In the genomic region with DNA sequence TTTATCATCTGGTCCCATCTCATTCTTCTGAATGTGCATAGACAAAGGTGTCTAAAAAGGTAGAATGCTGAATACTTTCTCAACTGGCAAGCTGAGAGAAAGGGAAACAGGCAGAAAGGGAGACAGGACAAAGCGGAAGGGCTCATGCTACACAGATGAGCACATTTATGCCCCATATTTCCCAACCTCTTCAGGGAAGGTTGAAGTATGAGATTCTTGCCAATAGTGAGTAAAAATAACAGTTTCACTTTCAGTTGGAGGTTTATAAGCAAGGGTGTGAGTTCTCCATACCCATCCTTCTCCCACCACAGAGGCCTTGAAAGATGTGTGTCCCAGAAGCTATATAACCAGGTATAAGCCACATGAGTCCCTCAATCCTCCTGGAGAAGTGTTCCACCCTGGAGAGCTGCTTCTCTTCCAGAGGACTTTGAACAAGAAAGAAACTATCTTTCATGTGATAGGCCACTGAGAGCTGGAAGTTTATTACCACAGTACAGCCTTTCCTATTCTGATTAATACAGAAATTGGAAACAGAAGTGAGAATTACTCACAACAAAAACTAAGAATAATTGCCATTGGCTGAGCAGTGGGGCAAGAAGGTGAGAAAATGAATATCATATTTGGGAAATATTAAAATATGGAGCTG, we compare ENCODE assay signal across 13 cellular contexts.
A peak's percentile ranks its signal among the peaks of the same experiment; 100 is the strongest.
DNase-seq lines count a peak whose midpoint lies in the region; ATAC-seq, FAIRE-seq and TF ChIP-seq lines count a peak whose summit lies in the region.
"Had no signal": no experiment of that assay in that cellular context is flagged by ENCODE, and none has a peak within 500 bp of the region (broad histone marks: within the 10 kb centered on the region; RNA-seq: fewer than 3 reads in every experiment).

No MANE protein-coding gene starts in this region.

- no peak overlapping the region for H3K4me2 ChIP-seq in GM12878 (ENCODE audit: control insufficient read depth, insufficient read depth)

- DNase-seq in activated naive CD4-positive, alpha-beta T cell treated with anti-CD3 and anti-CD28 coated beads, Interleukin-2, amount 50 U/mL, for 72 hours (ENCODE audit: low spot score in 2 of 2), result peak in 1 of 2 donors; percentile 19
- no peak for DNase-seq in activated naive CD4-positive, alpha-beta T cell treated with anti-CD3 and anti-CD28 coated beads, Interleukin-2, amount 10 ng/mL, durations not matched to agents 7 days and 5 days
- DNase-seq in GM12878 (ENCODE audit: low read depth, low spot score) (peak; percentile 35), HAP-1 (ENCODE audit: low spot score in 2 of 2) (no peak), Ammon's horn (ENCODE audit: low spot score) (no peak), erythroblast (lab: John Stamatoyannopoulos, UW) (no peak)
- no peak for DNase-seq in stimulated activated naive CD8-positive, alpha-beta T cell treated with anti-CD3 and anti-CD28 coated beads, Interleukin-15, Interleukin-2, amounts not matched to agents 100 U/mL and 50 U/mL, for 24 hours
- DNase-seq: CD4-positive, alpha-beta T cell; left colon; NCI-H1417 treated with DMSO at 0.1 percent for 48 hours; stimulated activated naive B cell treated with anti-CD40 and anti-IgM and Interleukin-4, amounts not matched to agents 10 μg/mL and 1 μg/mL and 100 μg/mL, for 72 hours had no signal

- no peaks in the 10 kb centered on the region for H3K27me3 ChIP-seq in GM12878 (replicated peaks in 1 of 2; ENCODE audit: control insufficient read depth in 2 of 2, insufficient read depth in 2 of 2, low read length in 1 of 2)
- no peaks in the 10 kb centered on the region for H3K27me3 ChIP-seq in HAP-1 (ENCODE audit: low read depth)

- H3K4me3 ChIP-seq in GM12878, result no peak overlapping the region
- no peak overlapping the region for H3K4me3 ChIP-seq in HAP-1

- H4K20me1 ChIP-seq in GM12878 (ENCODE audit: control insufficient read depth, insufficient read depth), result no peaks in the 10 kb centered on the region

- intact Hi-C loops in GM12878 (cut with micrococcal nuclease; ENCODE audit: unreplicated experiment), result no loop called here

- H3K36me3 Mint-ChIP-seq in activated naive CD4-positive, alpha-beta T cell treated with anti-CD3 and anti-CD28 coated beads, Interleukin-2, amount 50 U/mL, for 72 hours, result peaks cover 18 to 49% of the 10 kb centered on the region in 2 donors
- peaks cover 2% of the 10 kb centered on the region for H3K36me3 Mint-ChIP-seq in activated naive CD4-positive, alpha-beta T cell treated with anti-CD3 and anti-CD28 coated beads, Interleukin-2, amount 10 ng/mL, durations not matched to agents 7 days and 5 days
- H3K36me3 Mint-ChIP-seq: stimulated activated naive B cell treated with anti-CD40 and anti-IgM and Interleukin-4, amounts not matched to agents 10 μg/mL and 1 μg/mL and 100 μg/mL, for 72 hours had no signal

- no peak for TF ChIP-seq POLR2A in GM12878 (IDR thresholded peaks at IDR 0.05; ENCODE audit: low read depth, low read length)
- no peak for TF ChIP-seq POLR2A in erythroblast (IDR thresholded peaks at IDR 0.05; ENCODE audit: low read length)

- POLR2A ChIA-PET in GM12878 (lab: Charles Lee), result interaction anchor here (1.0 kb wide), 1 partner anchor 24 kb away, joined by 3 read pairs; no protein-coding TSS in a partner anchor

- BruUV-seq in GM12878 (replicated peaks; lab: Mats Ljungman, UMichigan), result no TSS peak

- peak; percentile 7 for FAIRE-seq in GM12878 (lab: Jason Lieb, UNC)

- H3K4me1 Mint-ChIP-seq in activated naive CD4-positive, alpha-beta T cell treated with anti-CD3 and anti-CD28 coated beads, Interleukin-2, amount 10 ng/mL, durations not matched to agents 7 days and 5 days, result peaks cover 8% of the 10 kb centered on the region
- H3K4me1 Mint-ChIP-seq: stimulated activated naive B cell treated with anti-CD40 and anti-IgM and Interleukin-4, amounts not matched to agents 10 μg/mL and 1 μg/mL and 100 μg/mL, for 72 hours had no signal

- no peak overlapping the region for H2AFZ ChIP-seq in GM12878 (ENCODE audit: control insufficient read depth, low read depth, low read length)

- ATAC-seq in activated naive CD4-positive, alpha-beta T cell treated with anti-CD3 and anti-CD28 coated beads, Interleukin-2, amount 50 U/mL, for 72 hours, result peak; percentile 77 to 90
- ATAC-seq in HG03460 (IDR thresholded peaks at IDR 0.05; ENCODE audit: unreplicated experiment), result peak; percentile 65
- ATAC-seq in GM12878, result peak; percentile 92
- ATAC-seq in stimulated activated naive CD8-positive, alpha-beta T cell treated with anti-CD3 and anti-CD28 coated beads, Interleukin-15, Interleukin-2, amounts not matched to agents 100 U/mL and 50 U/mL, for 24 hours, result peak; percentile 60
- ATAC-seq: left colon; Right ventricle myocardium inferior; stimulated activated naive B cell treated with anti-CD40 and anti-IgM and Interleukin-4, amounts not matched to agents 10 μg/mL and 1 μg/mL and 100 μg/mL, for 72 hours had no signal

- H3K36me3 ChIP-seq in GM12878 (ENCODE audit: control insufficient read depth in 2 of 2, insufficient read depth in 2 of 2, low read length in 1 of 2) (no peaks in the 10 kb centered on the region), HAP-1 (replicated peaks) (no peaks in the 10 kb centered on the region)

- SMC1A ChIA-PET in GM12878 (lab: Charles Lee; ENCODE audit: uncharacterized antibody, unreplicated experiment), result interaction anchor here (0.6 to 1.6 kb wide), 10 partner anchors 10 to 488 kb away, joined by 3 to 5 read pairs (median 3); no protein-coding TSS in a partner anchor

- in situ Hi-C loops in GM12878 (cut with MboI) (no loop called here), HAP-1 (cut with MboI; ENCODE audit: low sequenced_read_pairs) (no loop called here)

- H3K27ac Mint-ChIP-seq in activated naive CD4-positive, alpha-beta T cell treated with anti-CD3 and anti-CD28 coated beads, Interleukin-2, amount 50 U/mL, for 72 hours, result peak overlapping the region; percentile 40 to 56
- H3K27ac Mint-ChIP-seq in activated naive CD4-positive, alpha-beta T cell treated with anti-CD3 and anti-CD28 coated beads, Interleukin-2, amount 10 ng/mL, durations not matched to agents 7 days and 5 days, result no peak overlapping the region
- H3K27ac Mint-ChIP-seq: CD4-positive, alpha-beta T cell; stimulated activated naive B cell treated with anti-CD40 and anti-IgM and Interleukin-4, amounts not matched to agents 10 μg/mL and 1 μg/mL and 100 μg/mL, for 72 hours had no signal

- WGBS in GM12878 (ENCODE audit: insufficient coverage, insufficient replicate concordance, low lambda C conversion rate, missing lambda C conversion rate), result 40% methylated on average over 1 of the region's 1 CpG

- no peak for TF ChIP-seq RAD21 in GM12878 (IDR thresholded peaks at IDR 0.05; ENCODE audit: insufficient read depth, low read depth, low read length)

- 0 out of 4 replicates have a peak, but pooled peaks of 1 of the 2 experiments have one; percentile 28 for TF ChIP-seq EP300 in GM12878 (IDR thresholded peaks at IDR 0.05; ENCODE audit: borderline replicate concordance in 1 of 2, control insufficient read depth in 1 of 2, low read depth in 2 of 2, low read length in 2 of 2)

- no peak overlapping the region for H3K9ac ChIP-seq in GM12878 (ENCODE audit: control insufficient read depth, insufficient read depth, low read length)

- RAD21 ChIA-PET in GM12878 (lab: Charles Lee; ENCODE audit: unreplicated experiment), result interaction anchor here (0.6 to 1.6 kb wide), 4 partner anchors 19 to 361 kb away, joined by 3 to 5 read pairs (median 3); no protein-coding TSS in a partner anchor

- no peaks in the 10 kb centered on the region for H3K4me1 ChIP-seq in GM12878 (ENCODE audit: control insufficient read depth, insufficient read depth, low read length)
- no peaks in the 10 kb centered on the region for H3K4me1 ChIP-seq in HAP-1

- H3K9me3 ChIP-seq in GM12878 (replicated peaks; ENCODE audit: control insufficient read depth, insufficient read depth, low read length), result no peaks in the 10 kb centered on the region; the same call in 2 of the 3 replicates
- no peaks in the 10 kb centered on the region for H3K9me3 ChIP-seq in HAP-1

- CTCF ChIA-PET in activated naive CD4-positive, alpha-beta T cell treated with anti-CD3 and anti-CD28 coated beads, Interleukin-2, amount 10 ng/mL, durations not matched to agents 7 days and 5 days (lab: Charles Lee), result no interaction called here
- CTCF ChIA-PET in GM12878 (lab: Yijun Ruan, JAX), result interaction anchor here (1.0 to 1.6 kb wide), 4 partner anchors 12 to 111 kb away, joined by 3 to 5 read pairs (median 3); no protein-coding TSS in a partner anchor

- H3K4me3 Mint-ChIP-seq in activated naive CD4-positive, alpha-beta T cell treated with anti-CD3 and anti-CD28 coated beads, Interleukin-2, amount 10 ng/mL, durations not matched to agents 7 days and 5 days, result no peak overlapping the region
- H3K4me3 Mint-ChIP-seq: CD4-positive, alpha-beta T cell; stimulated activated naive B cell treated with anti-CD40 and anti-IgM and Interleukin-4, amounts not matched to agents 10 μg/mL and 1 μg/mL and 100 μg/mL, for 72 hours had no signal

- H3K9me3 Mint-ChIP-seq in activated naive CD4-positive, alpha-beta T cell treated with anti-CD3 and anti-CD28 coated beads, Interleukin-2, amount 50 U/mL, for 72 hours, result peaks cover 15 to 34% of the 10 kb centered on the region in 2 donors
- H3K9me3 Mint-ChIP-seq in activated naive CD4-positive, alpha-beta T cell treated with anti-CD3 and anti-CD28 coated beads, Interleukin-2, amount 10 ng/mL, durations not matched to agents 7 days and 5 days, result peaks cover 9% of the 10 kb centered on the region
- H3K9me3 Mint-ChIP-seq: CD4-positive, alpha-beta T cell had no signal

- H3K79me2 ChIP-seq in GM12878 (ENCODE audit: control insufficient read depth, insufficient read depth, low read length), result no peaks in the 10 kb centered on the region

- H3K27ac ChIP-seq in GM12878 (ENCODE audit: control insufficient read depth, insufficient read depth), result no peak overlapping the region

- no peak for TF ChIP-seq CTCF in GM12878 (IDR thresholded peaks at IDR 0.05 in 2 of 3, conservative IDR thresholded peaks at IDR 0.05 in 1 of 3; ENCODE audit: control insufficient read depth in 2 of 3, extremely low read depth in 1 of 3, insufficient read depth in 1 of 3, low read depth in 3 of 3, low read length in 3 of 3)

- no peaks in the 10 kb centered on the region for H3K27me3 Mint-ChIP-seq in activated naive CD4-positive, alpha-beta T cell treated with anti-CD3 and anti-CD28 coated beads, Interleukin-2, amount 10 ng/mL, durations not matched to agents 7 days and 5 days
- H3K27me3 Mint-ChIP-seq: CD4-positive, alpha-beta T cell; stimulated activated naive B cell treated with anti-CD40 and anti-IgM and Interleukin-4, amounts not matched to agents 10 μg/mL and 1 μg/mL and 100 μg/mL, for 72 hours had no signal

TF ChIP-seq in GM12878, 131 proteins besides CTCF, POLR2A, EP300 and RAD21 (continues in another document):
- TF ChIP-seq MTA2 (IDR thresholded peaks at IDR 0.05; ENCODE audit: low read depth) (peak; percentile 65; the same call in 1 of the 2 replicates), IKZF1 (conservative IDR thresholded peaks at IDR 0.05) (peak; percentile 81), ZZZ3 (IDR thresholded peaks at IDR 0.05; ENCODE audit: control insufficient read depth, insufficient read length, low read depth) (no peak), IKZF2 (IDR thresholded peaks at IDR 0.05) (peak; percentile 77 to 80), BCL11A (IDR thresholded peaks at IDR 0.05; ENCODE audit: low read depth, low read length) (peak; percentile 15; the same call in 1 of the 2 replicates)
